11 cellular contexts compared by ENCODE assay signal in the genomic region with DNA sequence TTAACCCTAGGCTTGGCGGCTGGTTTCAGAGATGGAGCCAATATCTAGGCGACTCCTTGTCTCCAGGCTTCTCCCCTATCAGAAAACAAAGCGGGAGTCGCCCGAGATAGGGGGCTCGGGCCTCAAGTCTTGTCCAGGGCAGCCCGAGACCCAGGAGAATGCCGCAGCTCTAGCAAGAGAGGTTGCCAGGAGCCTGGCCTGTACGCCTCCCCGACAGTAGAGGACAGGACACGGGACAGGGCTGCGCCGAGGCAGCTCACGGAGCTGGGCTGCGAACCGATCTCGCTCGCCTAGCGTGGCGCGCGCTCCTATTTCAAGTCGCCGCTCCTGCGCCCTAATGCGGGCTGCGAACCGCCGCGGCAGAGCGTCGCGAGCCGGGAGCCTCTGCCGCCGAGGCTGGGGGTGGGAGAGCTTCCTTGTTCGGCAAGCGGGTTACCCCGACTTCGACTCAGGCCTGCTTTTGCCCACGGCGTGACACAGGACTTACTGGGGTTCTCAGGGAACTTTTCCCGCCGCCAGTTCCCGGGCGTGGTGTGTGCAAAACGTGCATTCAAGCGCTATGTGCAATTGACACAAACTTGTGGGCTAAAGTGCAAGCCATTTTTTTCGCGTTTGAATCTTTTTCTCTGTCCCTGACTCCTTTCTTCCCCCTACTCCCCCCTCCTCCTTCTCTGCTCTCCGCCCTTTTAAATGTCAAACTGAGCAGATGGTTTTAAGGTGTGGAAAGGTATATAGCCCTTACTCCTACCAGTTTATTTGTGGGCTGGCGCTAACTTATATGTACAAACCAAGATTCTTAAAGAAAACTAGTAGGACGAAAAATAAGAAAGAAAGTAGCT. TPM values are rescaled to one million over a fixed set of nuclear protein-coding genes. Genes with fewer than 3 reads are reported as not detected.
DNase-seq lines count a peak whose midpoint lies in the region; ATAC-seq and TF ChIP-seq lines count a peak whose summit lies in the region.
"Had no signal": no experiment of that assay in that cellular context is flagged by ENCODE, and none has a peak within 500 bp of the region (broad histone marks: within the 10 kb centered on the region; RNA-seq: fewer than 3 reads in every experiment).

No MANE protein-coding gene starts in this region.

- no peak overlapping the region for H3K9ac ChIP-seq in HUES64 (ENCODE audit: low read depth, low read length)

- no peak for TF ChIP-seq CTCF in CD4-positive, alpha-beta T cell (IDR thresholded peaks at IDR 0.05)
- TF ChIP-seq CTCF in foreskin keratinocyte (conservative IDR thresholded peaks at IDR 0.05) (no peak), sigmoid colon (IDR thresholded peaks at IDR 0.05) (no peak), lower leg skin (IDR thresholded peaks at IDR 0.05) (no peak)

- no peak for DNase-seq in CD4-positive, alpha-beta T cell
- DNase-seq in foreskin keratinocyte (peak in 1 of 2 donors; percentile 28), sigmoid colon (no peak), lower leg skin (ENCODE audit: low spot score in 2 of 2) (no peak), Ammon's horn (ENCODE audit: low spot score) (no peak)
- no peak for DNase-seq in naive thymus-derived CD8-positive, alpha-beta T cell
- DNase-seq: Calu3, GOT3 had no signal

- peaks cover 77% of the 10 kb centered on the region for H3K4me1 Mint-ChIP-seq in CD4-positive, alpha-beta T cell (ENCODE audit: low read depth)
- peaks cover 40 to 56% (median 48%) of the 10 kb centered on the region in 4 donors for H3K4me1 Mint-ChIP-seq in naive thymus-derived CD8-positive, alpha-beta T cell

- no peak overlapping the region for H3K27ac Mint-ChIP-seq in CD4-positive, alpha-beta T cell
- H3K27ac Mint-ChIP-seq in naive thymus-derived CD8-positive, alpha-beta T cell = no peak overlapping the region

- peak overlapping the region; percentile 27 for H3K4me3 Mint-ChIP-seq in CD4-positive, alpha-beta T cell
- peak overlapping the region in 6 of 10 donors; percentile 23 to 85 (median 55) for H3K4me3 Mint-ChIP-seq in naive thymus-derived CD8-positive, alpha-beta T cell

- H3K9me3 Mint-ChIP-seq in CD4-positive, alpha-beta T cell = no peaks in the 10 kb centered on the region
- H3K9me3 Mint-ChIP-seq in naive thymus-derived CD8-positive, alpha-beta T cell = peaks cover 0 to 38% (median 9%) of the 10 kb centered on the region in 9 donors

- H3K9me3 ChIP-seq in CD4-positive, alpha-beta T cell (ENCODE audit: control insufficient read depth, low read length) = no peaks in the 10 kb centered on the region
- H3K9me3 ChIP-seq in HUES64 (ENCODE audit: insufficient read depth, low read depth, low read length) (no peaks in the 10 kb centered on the region), sigmoid colon (no peaks in the 10 kb centered on the region)

- under 1% methylated on average over 51 of the region's 53 CpGs for WGBS in HUES64
- 6 to 7% methylated on average over 53 of the region's 53 CpGs for WGBS in sigmoid colon, 2 donors
- 11 to 17% methylated on average over 23 to 45 of the region's 53 CpGs for WGBS in lower leg skin, 2 donors

- intact Hi-C loops in CD4-positive, alpha-beta T cell (cut with DNase I, micrococcal nuclease) = loop anchor here in 1 of 2 experiments (2.0 to 10.0 kb wide), 3 partner anchors 133 to 1381 kb away; a partner anchor contains a TSS
- intact Hi-C loops in sigmoid colon (cut with DNase I) (loop anchor here (5.0 kb wide), 2 partner anchors 42 to 137 kb away; no protein-coding TSS in a partner anchor), lower leg skin (cut with DNase I; ENCODE audit: low total_unique reads) (no loop called here)

- CTCF ChIA-PET in CD4-positive, alpha-beta T cell (lab: Charles Lee) = no interaction called here

- TF ChIP-seq POLR2A in sigmoid colon (IDR thresholded peaks at IDR 0.05) = no peak
- TF ChIP-seq POLR2A in lower leg skin (IDR thresholded peaks at IDR 0.05) = no peak

- H3K4me3 ChIP-seq in HUES64 (ENCODE audit: low read length) (peak overlapping the region; percentile 66), sigmoid colon (peak overlapping the region in 2 of 4 donors; percentile 16 to 19), lower leg skin (ENCODE audit: low read depth, poor library complexity, severe bottlenecking) (no peak overlapping the region)

- no peak overlapping the region for H3K27ac ChIP-seq in CD4-positive, alpha-beta T cell (ENCODE audit: low read depth, low read length)
- H3K27ac ChIP-seq in HUES64 (ENCODE audit: low read depth, low read length) (no peak overlapping the region), foreskin keratinocyte (no peak overlapping the region), sigmoid colon (no peak overlapping the region)

- H3K36me3 ChIP-seq in HUES64 (ENCODE audit: insufficient read depth, low read length) = no peaks in the 10 kb centered on the region
- no peaks in the 10 kb centered on the region for H3K36me3 ChIP-seq in sigmoid colon

- no peak for TF ChIP-seq EP300 in sigmoid colon (IDR thresholded peaks at IDR 0.05)

- peaks cover 5% of the 10 kb centered on the region for H3K36me3 Mint-ChIP-seq in CD4-positive, alpha-beta T cell (ENCODE audit: low read depth)
- peaks cover 5 to 27% (median 25%) of the 10 kb centered on the region in 3 donors for H3K36me3 Mint-ChIP-seq in naive thymus-derived CD8-positive, alpha-beta T cell

- H3K27me3 Mint-ChIP-seq in CD4-positive, alpha-beta T cell = peaks cover 95% of the 10 kb centered on the region
- H3K27me3 Mint-ChIP-seq in naive thymus-derived CD8-positive, alpha-beta T cell = peaks cover 60 to 94% (median 79%) of the 10 kb centered on the region in 5 donors

- peaks cover 98% of the 10 kb centered on the region for H3K27me3 ChIP-seq in CD4-positive, alpha-beta T cell (ENCODE audit: control insufficient read depth, insufficient read depth, low read length)
- H3K27me3 ChIP-seq in HUES64 (ENCODE audit: insufficient read depth, low read length) = peaks cover 89% of the 10 kb centered on the region
- H3K27me3 ChIP-seq in foreskin keratinocyte = peaks cover 83% of the 10 kb centered on the region
- H3K27me3 ChIP-seq in sigmoid colon = peaks cover 45 to 75% (median 64%) of the 10 kb centered on the region in 3 donors

- H3K4me1 ChIP-seq in HUES64 (ENCODE audit: insufficient read depth, low read length) (peaks cover 60% of the 10 kb centered on the region), foreskin keratinocyte (peaks cover 3% of the 10 kb centered on the region), sigmoid colon (peaks cover 0 to 55% (median 53%) of the 10 kb centered on the region in 4 donors)

- POLR2A ChIA-PET in CD4-positive, alpha-beta T cell (lab: Charles Lee) = interaction anchor here (0.9 to 1.9 kb wide), 2 partner anchors 202 to 315 kb away, joined by 3 to 5 read pairs; no protein-coding TSS in a partner anchor
- POLR2A ChIA-PET in naive thymus-derived CD8-positive, alpha-beta T cell (lab: Charles Lee) = no interaction called here

- ATAC-seq in CD4-positive, alpha-beta T cell (ENCODE audit: poor library complexity) = no peak
- ATAC-seq in foreskin keratinocyte = peak; percentile 1
- no peak for ATAC-seq in naive thymus-derived CD8-positive, alpha-beta T cell
- no peak for ATAC-seq in GM19328 (IDR thresholded peaks at IDR 0.05; ENCODE audit: unreplicated experiment)

RNA-seq across cellular contexts. Expression of a gene that starts 2.4 kb away (rescaled TPM):
- under 1 TPM in 1 of 2 experiments, not detected in 1; 0.03 TPM for total RNA-seq in CD4-positive, alpha-beta T cell
- polyA plus RNA-seq in HUES64 (2013, experiment 1 of 2) = 1.1 TPM
- 1.6 TPM for polyA plus RNA-seq in HUES64 (2013, experiment 2 of 2)
- total RNA-seq in foreskin keratinocyte (0.21 and 0.31 TPM in 2 replicates), sigmoid colon (1 to 10 TPM; 5.4 to 7.7 (median 6.4) TPM), lower leg skin (1 to 10 TPM in 3 of 4 donors, under 1 TPM in 1; 0.74 to 4.2 (median 1.9) TPM)
- polyA plus RNA-seq in foreskin keratinocyte (0.02 TPM in 2 replicates), sigmoid colon (1 to 10 TPM; 1.4 to 2.4 (median 2.4) TPM)
- total RNA-seq in naive thymus-derived CD8-positive, alpha-beta T cell = not detected
- polyA plus RNA-seq in naive thymus-derived CD8-positive, alpha-beta T cell = not detected
- total RNA-seq: activated CD8-positive, alpha-beta memory T cell treated with anti-CD3 and anti-CD28 coated beads for 36 hours had no signal
